In genomic region chr19:964761-965694, GRCh38 we compare ENCODE assay signal across 1 cellular context.
A peak's percentile ranks its signal among the peaks of the same experiment; 100 is the strongest.
TF ChIP-seq lines count a peak whose summit lies in the region.

No MANE protein-coding gene starts in this region.

TF ChIP-seq in H1, 55 proteins besides CTCF, POLR2A, EP300 and RAD21:
- TF ChIP-seq EZH2 (IDR thresholded peaks at IDR 0.05; ENCODE audit: low read depth, low read length, severe bottlenecking) (no peak), SP1 (IDR thresholded peaks at IDR 0.05; ENCODE audit: low read depth, low read length) (0 out of 2 replicates have a peak, but pooled peaks have one; percentile 31), TCF12 (IDR thresholded peaks at IDR 0.05; ENCODE audit: low read depth, low read length) (0 out of 2 replicates have a peak, but pooled peaks have one; percentile 61), SRF (IDR thresholded peaks at IDR 0.05; ENCODE audit: low read depth, low read length) (peak; percentile 82), KDM1A (IDR thresholded peaks at IDR 0.05; ENCODE audit: borderline replicate concordance, low read length) (peak; percentile 72; the same call in 1 of the 2 replicates), ATF2 (IDR thresholded peaks at IDR 0.05; ENCODE audit: low read length) (no peak)
TF ChIP-seq in H1: peak in this region for 4.
